12 cellular contexts compared by ENCODE assay signal in genomic region chr12:57148469-57149308, GRCh38. TPM values are rescaled to one million over a fixed set of nuclear protein-coding genes. Genes with fewer than 3 reads are reported as not detected.
DNase-seq lines count a peak whose midpoint lies in the region; TF ChIP-seq lines count a peak whose summit lies in the region.
"Had no signal": no experiment of that assay in that cellular context is flagged by ENCODE, and none has a peak within 500 bp of the region (broad histone marks: within the 10 kb centered on the region; RNA-seq: fewer than 3 reads in every experiment).

No MANE protein-coding gene starts in this region.

- peak overlapping the region; percentile 83 for H3K27ac Mint-ChIP-seq in endodermal cell

- H3K9me3 Mint-ChIP-seq in endodermal cell, result no peaks in the 10 kb centered on the region

- WGBS in endodermal cell (ENCODE audit: insufficient coverage in 1 of 2, insufficient read length in 1 of 2), 2 experiments, result 90% methylated on average over 3 of the region's 4 CpGs; no CpG with 5 or more reads in 1 of the 2 experiments

- peaks cover 36% of the 10 kb centered on the region for H3K4me1 Mint-ChIP-seq in endodermal cell

- H3K9ac ChIP-seq in endodermal cell (ENCODE audit: extremely low read depth, low read length, poor library complexity, severe bottlenecking) (no peak overlapping the region), mucosa of stomach (ENCODE audit: low read length) (peak overlapping the region; percentile 62)

- H3K4me3 Mint-ChIP-seq in endodermal cell, result no peak overlapping the region

- H3K4me3 ChIP-seq in endodermal cell (ENCODE audit: low read length) (no peak overlapping the region), mucosa of stomach (ENCODE audit: low read length) (no peak overlapping the region), vagina (no peak overlapping the region)

- TF ChIP-seq POLR2A in vagina (IDR thresholded peaks at IDR 0.05), result no peak

- TF ChIP-seq CTCF in endodermal cell (conservative IDR thresholded peaks at IDR 0.05), result no peak
- TF ChIP-seq CTCF in vagina (IDR thresholded peaks at IDR 0.05), result peak in 1 of 3 experiments; percentile 8

- peaks cover 42% of the 10 kb centered on the region for H3K36me3 Mint-ChIP-seq in endodermal cell (ENCODE audit: low read depth)

- H3K27me3 ChIP-seq in endodermal cell (ENCODE audit: control insufficient read depth, insufficient read depth, low read length, poor library complexity, severe bottlenecking) (no peaks in the 10 kb centered on the region), mucosa of stomach (ENCODE audit: control insufficient read depth, insufficient read depth, low read length) (no peaks in the 10 kb centered on the region), vagina (no peaks in the 10 kb centered on the region)

- H3K36me3 ChIP-seq in endodermal cell (ENCODE audit: control insufficient read depth, insufficient read depth, low read length) (peaks cover 62% of the 10 kb centered on the region), mucosa of stomach (ENCODE audit: control insufficient read depth, insufficient read depth, low read length) (peaks cover 10% of the 10 kb centered on the region), vagina (peaks cover 0 to 29% of the 10 kb centered on the region in 2 donors)

- H3K27ac ChIP-seq in endodermal cell (ENCODE audit: low read depth, low read length) (no peak overlapping the region), vagina (peak overlapping the region; percentile 92)
- H3K27ac ChIP-seq: 22Rv1 had no signal

- no peaks in the 10 kb centered on the region for H3K27me3 Mint-ChIP-seq in endodermal cell (ENCODE audit: insufficient read depth)

- DNase-seq in NK-92 (lab: John Stamatoyannopoulos, UW; ENCODE audit: unreplicated experiment) (peak; percentile 6), endodermal cell (no peak), vagina (ENCODE audit: extremely low spot score in 2 of 2) (no peak), SW 1271 (lab: John Stamatoyannopoulos, UW) (no peak)
- no peak for DNase-seq in NK-92 treated with Interleukin-12 subunit alpha and Interleukin-12 subunit beta, amount 100 ng/mL, for 24 hours (lab: John Stamatoyannopoulos, UW)
- DNase-seq in activated T-cell treated with anti-CD3 and anti-CD28 coated beads, Interleukin-2, amount 50 U/mL, for 48 hours, result no peak
- DNase-seq in activated CD4-positive, alpha-beta T cell treated with anti-CD3 and anti-CD28 coated beads, Interleukin-2, amount 50 U/mL, for 48 hours, result no peak
- DNase-seq: NCI-H1417 had no signal

- peaks cover 26% of the 10 kb centered on the region for H3K4me1 ChIP-seq in endodermal cell (ENCODE audit: control insufficient read depth, insufficient read depth, low read length)
- H3K4me1 ChIP-seq in mucosa of stomach (ENCODE audit: control insufficient read depth, insufficient read depth, low read length), result peaks cover 69% of the 10 kb centered on the region
- H3K4me1 ChIP-seq in vagina, result peaks cover 93% of the 10 kb centered on the region

- intact Hi-C loops in vagina (cut with DNase I), result no loop called here

- H3K9me3 ChIP-seq in endodermal cell (ENCODE audit: control insufficient read depth, low read length) (no peaks in the 10 kb centered on the region), mucosa of stomach (ENCODE audit: control insufficient read depth, low read length) (no peaks in the 10 kb centered on the region), vagina (no peaks in the 10 kb centered on the region)

RNA-seq across cellular contexts. Expression of gene LRP1-AS, which starts 1.3 kb away (rescaled TPM):
- total RNA-seq in endodermal cell, result not detected
- not detected for polyA plus RNA-seq in endodermal cell (2013, experiment 1 of 2)
- polyA plus RNA-seq in endodermal cell (2013, experiment 2 of 2), result not detected
- not detected for total RNA-seq in vagina
- total RNA-seq: T-helper 2 cell treated with Interferon-gamma antibody and Interleukin-4, amounts not matched to agents 100 ng/mL and 5 ng/mL, for 36 hours had no signal
- polyA plus RNA-seq: keratinocyte had no signal

RNA-seq across cellular contexts. Expression of gene LRP1, which starts 20.4 kb away (rescaled TPM):
- total RNA-seq in endodermal cell (10 to 100 TPM; 74.5 to 87.7 TPM), vagina (477 TPM)
- 42.2 TPM for polyA plus RNA-seq in endodermal cell (2013, experiment 1 of 2)
- polyA plus RNA-seq in endodermal cell (2013, experiment 2 of 2), result 43.6 TPM

RNA-seq across cellular contexts. Expression of gene STAT6, which starts 37.5 kb away (rescaled TPM):
- 100 to 1,000 TPM in 1 of 2 donors, 10 to 100 TPM in 1; 60.2 to 102 TPM for total RNA-seq in endodermal cell
- 37.7 TPM for polyA plus RNA-seq in endodermal cell (2013, experiment 1 of 2)
- 30.1 TPM for polyA plus RNA-seq in endodermal cell (2013, experiment 2 of 2)
- 146 TPM for total RNA-seq in vagina

RNA-seq across cellular contexts. Expression of gene NAB2, which starts 59.8 kb away (rescaled TPM):
- total RNA-seq in endodermal cell (10 to 100 TPM; 13.5 to 21.7 TPM), vagina (34.4 TPM)
- 37.0 TPM for polyA plus RNA-seq in endodermal cell (2013, experiment 1 of 2)
- polyA plus RNA-seq in endodermal cell (2013, experiment 2 of 2), result 34.9 TPM
